10 cellular contexts compared by ENCODE assay signal in genomic region chr22:32469799-32470212, GRCh38. TPM values are rescaled to one million over a fixed set of nuclear protein-coding genes. Genes with fewer than 3 reads are reported as not detected.
DNase-seq lines count a peak whose midpoint lies in the region; TF ChIP-seq lines count a peak whose summit lies in the region.
"Had no signal": no experiment of that assay in that cellular context is flagged by ENCODE, and none has a peak within 500 bp of the region (broad histone marks: within the 10 kb centered on the region; RNA-seq: fewer than 3 reads in every experiment).

No MANE protein-coding gene starts in this region.

- H3K27ac ChIP-seq in thyroid gland = no peak overlapping the region

- H3K36me3 ChIP-seq in thyroid gland = no peaks in the 10 kb centered on the region

- DNase-seq in GM04503 (ENCODE audit: low read depth) (peak; percentile 79), NCI-H2227 treated with DMSO at 0.1 percent for 48 hours (lab: John Stamatoyannopoulos, UW) (peak; percentile 42), erythroblast (lab: John Stamatoyannopoulos, UW) (peak; percentile 65 to 82), posterior cingulate gyrus (peak in 7 of 10 donors; percentile 24 to 92 (median 48)), thyroid gland (no peak), COLO668 (lab: John Stamatoyannopoulos, UW; ENCODE audit: unreplicated experiment) (no peak), epidermal melanocyte (ENCODE audit: insufficient read length, low spot score) (no peak), NAMALWA (ENCODE audit: low spot score) (no peak)
- DNase-seq: activated T-cell treated with anti-CD3 and anti-CD28 coated beads, Interleukin-2, amount 50 U/mL, for 24 hours had no signal

- intact Hi-C loops in posterior cingulate gyrus (cut with DNase I) (loop anchor here (5.0 kb wide), 1 partner anchor 493 kb away; no protein-coding TSS in a partner anchor), thyroid gland (cut with DNase I) (loop anchor here (10.0 kb wide), 1 partner anchor 265 kb away; the partner anchor contains the start of gene RFPL2)

- no peaks in the 10 kb centered on the region for H3K27me3 ChIP-seq in thyroid gland

- no peak for TF ChIP-seq CTCF in thyroid gland (IDR thresholded peaks at IDR 0.05)

- H3K9me3 ChIP-seq in thyroid gland = no peaks in the 10 kb centered on the region

- 59 to 73% methylated on average over 6 of the region's 6 CpGs for WGBS in thyroid gland, 2 donors

- peaks cover 7% of the 10 kb centered on the region in 2 donors for H3K4me1 ChIP-seq in thyroid gland

- H3K4me3 ChIP-seq in thyroid gland (replicated peaks in 1 of 3) = no peak overlapping the region

- TF ChIP-seq POLR2A in erythroblast (IDR thresholded peaks at IDR 0.05; ENCODE audit: low read length) (no peak), thyroid gland (IDR thresholded peaks at IDR 0.05) (no peak)

RNA-seq across cellular contexts. Expression of gene FBXO7, which starts 4.8 kb away (rescaled TPM):
- 100 to 1,000 TPM; 197 to 321 (median 253) TPM for total RNA-seq in thyroid gland

RNA-seq across cellular contexts. Expression of gene BPIFC, which starts 5.6 kb away (rescaled TPM):
- total RNA-seq in thyroid gland = not detected
- total RNA-seq: glomerular endothelial cell had no signal

RNA-seq across cellular contexts. Expression of gene RTCB, which starts 57.8 kb away (rescaled TPM):
- 10 to 100 TPM; 64.0 to 82.9 (median 77.7) TPM for total RNA-seq in thyroid gland

Comparison
In these comparisons a context has a peak if more than half of its experiments do, and no peak if none do; other contexts are left out.
1. DNase-seq: peak in GM04503 (single experiment), NCI-H2227 treated with DMSO at 0.1 percent for 48 hours (single experiment), erythroblast (2 of 2) and posterior cingulate gyrus (7 of 10); none in thyroid gland (0 of 2), COLO668 (single experiment), epidermal melanocyte (single experiment) and NAMALWA (single experiment).